Comparison of ENCODE assay signal across 10 cellular contexts in genomic region chr20:39829255-39829654, GRCh38.
DNase-seq lines count a peak whose midpoint lies in the region; ATAC-seq, FAIRE-seq and TF ChIP-seq lines count a peak whose summit lies in the region.
"Had no signal": no experiment of that assay in that cellular context is flagged by ENCODE, and none has a peak within 500 bp of the region (broad histone marks: within the 10 kb centered on the region; RNA-seq: fewer than 3 reads in every experiment).

No MANE protein-coding gene starts in this region.

- H3K9me3 Mint-ChIP-seq in activated naive CD8-positive, alpha-beta T cell treated with anti-CD3 and anti-CD28 coated beads, Interleukin-2, amount 50 U/mL, for 24 hours = peaks cover 5% of the 10 kb centered on the region

- H3K4me1 ChIP-seq in OCI-LY1 (ENCODE audit: insufficient read depth, low read length, severe bottlenecking) (peaks cover 9% of the 10 kb centered on the region), iPS DF 6.9 (ENCODE audit: control insufficient read depth, insufficient read depth, low read length) (no peaks in the 10 kb centered on the region)

- H3K27ac ChIP-seq in OCI-LY1 (ENCODE audit: low read depth, low read length, poor library complexity, severe bottlenecking) (peak overlapping the region; percentile 42), iPS DF 6.9 (ENCODE audit: low read length) (no peak overlapping the region)

- no peak overlapping the region for H2AFZ ChIP-seq in OCI-LY1 (ENCODE audit: low read length)

- H3F3A ChIP-seq in OCI-LY1 (ENCODE audit: insufficient read depth, low read length) = no peaks in the 10 kb centered on the region

- peaks cover 5% of the 10 kb centered on the region for H3K27me3 Mint-ChIP-seq in activated naive CD8-positive, alpha-beta T cell treated with anti-CD3 and anti-CD28 coated beads, Interleukin-2, amount 50 U/mL, for 24 hours

- H3K4me3 ChIP-seq in OCI-LY1 (ENCODE audit: low read depth, low read length, poor library complexity, severe bottlenecking) = no peak overlapping the region
- H3K4me3 ChIP-seq in iPS DF 6.9 (ENCODE audit: low read length) = no peak overlapping the region

- H3K4me2 ChIP-seq in OCI-LY1 (ENCODE audit: low read length) = no peak overlapping the region

- H3K4me1 Mint-ChIP-seq in activated naive CD8-positive, alpha-beta T cell treated with anti-CD3 and anti-CD28 coated beads, Interleukin-2, amount 50 U/mL, for 24 hours = no peaks in the 10 kb centered on the region

- no peaks in the 10 kb centered on the region for H3K27me3 ChIP-seq in OCI-LY1 (ENCODE audit: insufficient read depth, low read length)
- H3K27me3 ChIP-seq in iPS DF 6.9 (ENCODE audit: control insufficient read depth, insufficient read depth, low read length) = no peaks in the 10 kb centered on the region

- no peaks in the 10 kb centered on the region for H4K20me1 ChIP-seq in OCI-LY1 (ENCODE audit: insufficient read depth, low read length)

- peak; percentile 12 for ATAC-seq in GM21529 (IDR thresholded peaks at IDR 0.05; ENCODE audit: unreplicated experiment)
- no peak for ATAC-seq in activated naive CD8-positive, alpha-beta T cell treated with anti-CD3 and anti-CD28 coated beads, Interleukin-2, amount 50 U/mL, for 24 hours
- ATAC-seq: left colon had no signal

- no peaks in the 10 kb centered on the region for H3K36me3 Mint-ChIP-seq in activated naive CD8-positive, alpha-beta T cell treated with anti-CD3 and anti-CD28 coated beads, Interleukin-2, amount 50 U/mL, for 24 hours (ENCODE audit: low read depth)
- H3K36me3 Mint-ChIP-seq: activated naive CD8-positive, alpha-beta T cell had no signal

- H3K36me3 ChIP-seq in OCI-LY1 (ENCODE audit: insufficient read depth, low read length) = no peaks in the 10 kb centered on the region
- H3K36me3 ChIP-seq in iPS DF 6.9 (ENCODE audit: control insufficient read depth, insufficient read depth, low read length) = no peaks in the 10 kb centered on the region

- H3K9ac ChIP-seq in OCI-LY1 (ENCODE audit: low read length) = no peak overlapping the region

- no CpG with 5 or more reads among the region's 3 CpGs for WGBS in iPS DF 6.9 (ENCODE audit: insufficient coverage, insufficient read length)

- DNase-seq in EH (ENCODE audit: low read depth) = peak; percentile 35
- DNase-seq in iPS DF 6.9 (ENCODE audit: low read depth, low spot score) = peak; percentile 13
- no peak for DNase-seq in NCI-H128 (lab: John Stamatoyannopoulos, UW; ENCODE audit: unreplicated experiment)
- DNase-seq in activated naive CD8-positive, alpha-beta T cell treated with anti-CD3 and anti-CD28 coated beads, Interleukin-2, amount 50 U/mL, for 24 hours = no peak
- no peak for DNase-seq in NCI-H526 treated with DMSO at 0.1 percent for 48 hours (lab: John Stamatoyannopoulos, UW)
- DNase-seq in H54 (ENCODE audit: insufficient read length, low spot score) = no peak
- DNase-seq: left colon had no signal

- no peak for FAIRE-seq in H54 (lab: Jason Lieb, UNC)

- H3K4me3 Mint-ChIP-seq in activated naive CD8-positive, alpha-beta T cell treated with anti-CD3 and anti-CD28 coated beads, Interleukin-2, amount 50 U/mL, for 24 hours = no peak overlapping the region
- H3K4me3 Mint-ChIP-seq: activated naive CD8-positive, alpha-beta T cell had no signal

- H3K9me3 ChIP-seq in OCI-LY1 (ENCODE audit: low read length) = no peaks in the 10 kb centered on the region
- H3K9me3 ChIP-seq in iPS DF 6.9 (ENCODE audit: control insufficient read depth, insufficient read depth, low read length) = no peaks in the 10 kb centered on the region

- no peak for TF ChIP-seq POLR2A in H54 (IDR thresholded peaks at IDR 0.05; ENCODE audit: low read depth, low read length)

- no peaks in the 10 kb centered on the region for H3K79me2 ChIP-seq in OCI-LY1 (ENCODE audit: insufficient read depth, low read length)

- no peak overlapping the region for H3K27ac Mint-ChIP-seq in activated naive CD8-positive, alpha-beta T cell treated with anti-CD3 and anti-CD28 coated beads, Interleukin-2, amount 50 U/mL, for 24 hours
- H3K27ac Mint-ChIP-seq: activated naive CD8-positive, alpha-beta T cell had no signal

- TF ChIP-seq CTCF in OCI-LY1 (IDR thresholded peaks at IDR 0.05; ENCODE audit: low read length) = peak; percentile 46; the same call in 1 of the 2 replicates

- no peaks in the 10 kb centered on the region for H3K9me2 ChIP-seq in OCI-LY1 (ENCODE audit: low read depth, low read length)

Comparison
In these comparisons a context has a peak if more than half of its experiments do, and no peak if none do; other contexts are left out.
1. DNase-seq: peak in EH (single experiment) and iPS DF 6.9 (single experiment); none in NCI-H128 (single experiment), activated naive CD8-positive, alpha-beta T cell treated with anti-CD3 and anti-CD28 coated beads, Interleukin-2, amount 50 U/mL, for 24 hours (single experiment), NCI-H526 treated with DMSO at 0.1 percent for 48 hours (single experiment) and H54 (single experiment).